Comparison of ENCODE assay signal across 8 cellular contexts in the genomic region with DNA sequence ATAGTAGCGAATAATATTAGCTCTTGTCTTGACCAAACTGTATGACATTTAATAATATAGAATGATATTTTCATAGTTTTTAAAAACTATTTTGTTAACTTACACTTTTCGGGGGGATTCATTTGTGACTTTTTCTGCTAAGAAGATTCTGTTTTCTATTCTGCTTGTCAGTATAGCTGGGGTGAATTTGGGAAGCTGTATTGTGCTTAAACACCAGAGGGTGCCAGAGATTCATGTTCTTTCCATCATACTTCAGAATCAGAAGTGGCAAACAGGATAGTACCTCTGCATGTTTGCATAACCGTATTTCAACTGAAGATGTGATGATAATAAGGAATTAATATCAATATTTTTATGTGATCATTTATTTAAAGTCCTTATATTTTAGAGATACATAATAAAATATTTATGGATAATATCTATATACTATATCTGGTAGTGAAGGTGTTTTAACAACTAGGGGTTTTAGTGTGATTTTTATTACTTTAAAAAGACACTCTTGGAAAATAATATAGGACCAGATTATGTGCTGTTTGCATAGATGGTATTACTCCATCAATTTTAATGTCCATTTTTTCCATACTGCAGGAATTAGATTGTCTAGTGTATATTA.
DNase-seq lines count a peak whose midpoint lies in the region; ATAC-seq and TF ChIP-seq lines count a peak whose summit lies in the region.

No MANE protein-coding gene starts in this region.

- no peaks in the 10 kb centered on the region for H3K27me3 Mint-ChIP-seq in activated CD4-positive, alpha-beta T cell treated with anti-CD3 and anti-CD28 coated beads, Interleukin-2, amount 10 ng/mL, durations not matched to agents 24 days and 14 days

- no peaks in the 10 kb centered on the region for H4K20me1 ChIP-seq in smooth muscle cell (ENCODE audit: low read depth)

- no peak overlapping the region for H3K9ac ChIP-seq in smooth muscle cell (ENCODE audit: low read depth)

- H3K27me3 ChIP-seq in WERI-Rb-1 (ENCODE audit: insufficient read depth, low read depth, severe bottlenecking) (no peaks in the 10 kb centered on the region), heart right ventricle (no peaks in the 10 kb centered on the region), smooth muscle cell (ENCODE audit: low read depth) (no peaks in the 10 kb centered on the region)

- no peaks in the 10 kb centered on the region for H3K4me1 Mint-ChIP-seq in activated CD4-positive, alpha-beta T cell treated with anti-CD3 and anti-CD28 coated beads, Interleukin-2, amount 10 ng/mL, durations not matched to agents 24 days and 14 days

- no peaks in the 10 kb centered on the region for H3F3A ChIP-seq in smooth muscle cell (ENCODE audit: low read depth)

- H3K4me3 ChIP-seq in WERI-Rb-1 (ENCODE audit: low read depth, low read length), result no peak overlapping the region
- no peak overlapping the region for H3K4me3 ChIP-seq in heart right ventricle
- H3K4me3 ChIP-seq in smooth muscle cell, result no peak overlapping the region

- H3K9me3 ChIP-seq in WERI-Rb-1 (ENCODE audit: severe bottlenecking) (no peaks in the 10 kb centered on the region), heart right ventricle (no peaks in the 10 kb centered on the region), smooth muscle cell (replicated peaks; ENCODE audit: low read depth) (no peaks in the 10 kb centered on the region)

- peak; percentile 45 for TF ChIP-seq CTCF in WERI-Rb-1 (IDR thresholded peaks at IDR 0.05; ENCODE audit: low read depth, low read length)
- peak; percentile 25 to 72 (median 60) for TF ChIP-seq CTCF in heart right ventricle (IDR thresholded peaks at IDR 0.05)
- peak; percentile 71 for TF ChIP-seq CTCF in smooth muscle cell (IDR thresholded peaks at IDR 0.05; ENCODE audit: borderline replicate concordance, insufficient read depth, poor library complexity, severe bottlenecking)

- H3K36me3 Mint-ChIP-seq in activated CD4-positive, alpha-beta T cell treated with anti-CD3 and anti-CD28 coated beads, Interleukin-2, amount 10 ng/mL, durations not matched to agents 24 days and 14 days (ENCODE audit: low read depth), result peaks cover 5% of the 10 kb centered on the region

- ATAC-seq in HG02610 (IDR thresholded peaks at IDR 0.05; ENCODE audit: unreplicated experiment), result peak; percentile 66
- no peak for ATAC-seq in heart right ventricle
- ATAC-seq in HG03108 (IDR thresholded peaks at IDR 0.05; ENCODE audit: unreplicated experiment), result no peak

- H3K4me1 ChIP-seq in heart right ventricle, result no peaks in the 10 kb centered on the region
- no peaks in the 10 kb centered on the region for H3K4me1 ChIP-seq in smooth muscle cell (ENCODE audit: low read depth)

- no peaks in the 10 kb centered on the region for H3K9me3 Mint-ChIP-seq in activated CD4-positive, alpha-beta T cell treated with anti-CD3 and anti-CD28 coated beads, Interleukin-2, amount 10 ng/mL, durations not matched to agents 24 days and 14 days

- H3K27ac ChIP-seq in WERI-Rb-1, result no peak overlapping the region
- no peak overlapping the region for H3K27ac ChIP-seq in heart right ventricle
- no peak overlapping the region for H3K27ac ChIP-seq in smooth muscle cell (ENCODE audit: low read depth)

- no peak overlapping the region for H3K27ac Mint-ChIP-seq in activated CD4-positive, alpha-beta T cell treated with anti-CD3 and anti-CD28 coated beads, Interleukin-2, amount 10 ng/mL, durations not matched to agents 24 days and 14 days

- WGBS in heart right ventricle, 2 donors, result 45% methylated on average over 3 of the region's 3 CpGs
- WGBS in smooth muscle cell (ENCODE audit: low lambda C conversion rate), result 64% methylated on average over 3 of the region's 3 CpGs

- no peak overlapping the region for H3K4me2 ChIP-seq in smooth muscle cell

- H3K79me2 ChIP-seq in smooth muscle cell (ENCODE audit: low read depth), result no peaks in the 10 kb centered on the region

- H2AFZ ChIP-seq in smooth muscle cell (ENCODE audit: low read depth), result no peak overlapping the region

- DNase-seq in activated CD4-positive, alpha-beta T cell treated with anti-CD3 and anti-CD28 coated beads, Interleukin-2, amount 10 ng/mL, durations not matched to agents 24 days and 14 days, result peak; percentile 73
- DNase-seq in activated CD4-positive, alpha-beta T cell treated with anti-CD3 and anti-CD28 coated beads, Interleukin-2, amount 50 U/mL, for 1 hour, result no peak
- DNase-seq in NCI-H146 treated with DMSO at 0.1 percent for 48 hours (lab: John Stamatoyannopoulos, UW; ENCODE audit: unreplicated experiment), result peak; percentile 59
- peak; percentile 29 for DNase-seq in WERI-Rb-1
- peak in 1 of 2 donors; percentile 8 for DNase-seq in heart right ventricle
- DNase-seq in smooth muscle cell (lab: John Stamatoyannopoulos, UW; ENCODE audit: unreplicated experiment), result no peak

- intact Hi-C loops in activated CD4-positive, alpha-beta T cell treated with anti-CD3 and anti-CD28 coated beads, Interleukin-2, amount 10 ng/mL, durations not matched to agents 24 days and 14 days (cut with micrococcal nuclease), result loop anchor here (5.0 to 10.0 kb wide), 2 partner anchors 248 to 345 kb away; no protein-coding TSS in a partner anchor
- intact Hi-C loops in heart right ventricle (cut with DNase I), result loop anchor here in 3 of 10 donors (10.0 kb wide), 3 partner anchors 348 to 498 kb away; no protein-coding TSS in a partner anchor

- no peak overlapping the region for H3K4me3 Mint-ChIP-seq in activated CD4-positive, alpha-beta T cell treated with anti-CD3 and anti-CD28 coated beads, Interleukin-2, amount 10 ng/mL, durations not matched to agents 24 days and 14 days

- H3K36me3 ChIP-seq in WERI-Rb-1 (no peaks in the 10 kb centered on the region), heart right ventricle (no peaks in the 10 kb centered on the region), smooth muscle cell (ENCODE audit: low read depth) (no peaks in the 10 kb centered on the region)

Comparison
In these comparisons a context has a peak if more than half of its experiments do, and no peak if none do; other contexts are left out.
1. DNase-seq: peak in activated CD4-positive, alpha-beta T cell treated with anti-CD3 and anti-CD28 coated beads, Interleukin-2, amount 10 ng/mL, durations not matched to agents 24 days and 14 days (single experiment), NCI-H146 treated with DMSO at 0.1 percent for 48 hours (single experiment) and WERI-Rb-1 (single experiment); none in activated CD4-positive, alpha-beta T cell treated with anti-CD3 and anti-CD28 coated beads, Interleukin-2, amount 50 U/mL, for 1 hour (single experiment) and smooth muscle cell (single experiment).
2. Peak in every context shown above with its lines, with median percentiles within 50 percentile points of each other: CTCF ChIP-seq.